In genomic region chr7:64307254-64308018, GRCh38 we compare ENCODE assay signal across 8 cellular contexts. TPM values are rescaled to one million over a fixed set of nuclear protein-coding genes. Genes with fewer than 3 reads are reported as not detected.
DNase-seq lines count a peak whose midpoint lies in the region; ATAC-seq, FAIRE-seq and TF ChIP-seq lines count a peak whose summit lies in the region.

No MANE protein-coding gene starts in this region.

- no peak overlapping the region for H3K27ac Mint-ChIP-seq in Calu3 (ENCODE audit: unreplicated experiment)

- H3K27me3 Mint-ChIP-seq in Calu3 (ENCODE audit: unreplicated experiment) = no peaks in the 10 kb centered on the region

- peak; percentile 99 for ATAC-seq in GM19467 (IDR thresholded peaks at IDR 0.05; ENCODE audit: unreplicated experiment)

- peaks cover 9% of the 10 kb centered on the region for H3K36me3 Mint-ChIP-seq in Calu3 (ENCODE audit: insufficient read depth, unreplicated experiment)

- H3K36me3 ChIP-seq in HUES48 (ENCODE audit: control insufficient read depth, insufficient read depth, low read length) = no peaks in the 10 kb centered on the region
- H3K36me3 ChIP-seq in Peyer's patch = no peaks in the 10 kb centered on the region
- H3K36me3 ChIP-seq in urinary bladder (ENCODE audit: insufficient read depth) = no peaks in the 10 kb centered on the region

- DNase-seq in Calu3 (peak; percentile 62), Peyer's patch (peak; percentile 92 to 98 (median 96)), frontal cortex (ENCODE audit: low spot score in 2 of 2) (peak; percentile 35 to 67), pulmonary artery endothelial cell (ENCODE audit: low read depth, low spot score) (peak; percentile 5)
- peak; percentile 91 for DNase-seq in activated gamma-delta T cell treated with anti-CD3 and anti-CD28 coated beads, Interleukin-2, amount 50 U/mL, for 16 hours (ENCODE audit: low read depth)

- no peaks in the 10 kb centered on the region for H3K9me3 Mint-ChIP-seq in Calu3 (ENCODE audit: low read depth, unreplicated experiment)

- TSS peak; percentile 58 for BruUV-seq in Calu3 (replicated peaks; lab: Mats Ljungman, UMichigan)

- H3K27me3 ChIP-seq in HUES48 (ENCODE audit: control insufficient read depth, insufficient read depth, low read length) (no peaks in the 10 kb centered on the region), Peyer's patch (no peaks in the 10 kb centered on the region)

- WGBS in urinary bladder = 3% methylated on average over 33 of the region's 33 CpGs

- H3K9ac ChIP-seq in HUES48 (ENCODE audit: low read depth, low read length) = peak overlapping the region; percentile 55

- peak overlapping the region; percentile 56 for H3K4me3 Mint-ChIP-seq in Calu3 (ENCODE audit: low read depth, unreplicated experiment)

- H3K4me3 ChIP-seq in HUES48 (ENCODE audit: low read depth, low read length) (peak overlapping the region; percentile 61), Peyer's patch (peak overlapping the region; percentile 54 to 69 (median 56)), urinary bladder (ENCODE audit: low read depth, low read length) (peak overlapping the region; percentile 46)

- H3K27ac ChIP-seq in HUES48 (ENCODE audit: low read depth, low read length) = no peak overlapping the region
- peak overlapping the region; percentile 77 to 89 (median 83) for H3K27ac ChIP-seq in Peyer's patch
- peak overlapping the region; percentile 77 for H3K27ac ChIP-seq in urinary bladder (ENCODE audit: low read depth)

- CTCF ChIA-PET in Calu3 (lab: Charles Lee) = no interaction called here

- no peaks in the 10 kb centered on the region for H3K4me1 Mint-ChIP-seq in Calu3 (ENCODE audit: low read depth, unreplicated experiment)

- H3K4me1 ChIP-seq in HUES48 (ENCODE audit: control insufficient read depth, insufficient read depth, low read length) = no peaks in the 10 kb centered on the region
- peaks cover 0 to 4% (median 4%) of the 10 kb centered on the region in 4 donors for H3K4me1 ChIP-seq in Peyer's patch
- no peaks in the 10 kb centered on the region for H3K4me1 ChIP-seq in urinary bladder (ENCODE audit: insufficient read depth)

- H3K9me3 ChIP-seq in HUES48 (ENCODE audit: control insufficient read depth, insufficient read depth, low read length) = peaks cover 67% of the 10 kb centered on the region
- no peaks in the 10 kb centered on the region for H3K9me3 ChIP-seq in Peyer's patch

- intact Hi-C loops in Calu3 (cut with micrococcal nuclease; ENCODE audit: unreplicated experiment) = no loop called here

- peak; percentile 17 for FAIRE-seq in frontal cortex (lab: Jason Lieb, UNC)

- peak; percentile 6 to 52 for TF ChIP-seq POLR2A in Peyer's patch (IDR thresholded peaks at IDR 0.05)

- TF ChIP-seq CTCF in Calu3 (IDR thresholded peaks at IDR 0.05; ENCODE audit: unreplicated experiment) (no peak), Peyer's patch (IDR thresholded peaks at IDR 0.05) (peak in 4 of 6 experiments; percentile 12 to 54 (median 52))

RNA-seq across cellular contexts. Expression of gene ZNF736, which starts 6.3 kb away (rescaled TPM):
- total RNA-seq in Calu3 (2022) = 8.6 and 9.2 TPM in 2 replicates
- total RNA-seq in Peyer's patch = 10 to 100 TPM in 2 of 4 donors, 1 to 10 TPM in 2; 4.6 to 27.2 (median 9.6) TPM
- total RNA-seq in frontal cortex = 42.0 TPM
- total RNA-seq in pulmonary artery endothelial cell = 5.5 and 10.8 TPM in 2 replicates
- total RNA-seq in urinary bladder = 42.7 TPM
- 3.5 TPM for polyA plus RNA-seq in urinary bladder

Comparison
In these comparisons a context has a peak if more than half of its experiments do, and no peak if none do; other contexts are left out.
1. DNase-seq: peak in every context shown above with its lines; median percentile 96 in Peyer's patch; 91 in activated gamma-delta T cell treated with anti-CD3 and anti-CD28 coated beads, Interleukin-2, amount 50 U/mL, for 16 hours; 62 in Calu3; 51 in frontal cortex; 5 in pulmonary artery endothelial cell.